In genomic region chr2:104872866-104873688, GRCh38 we compare ENCODE assay signal across 8 cellular contexts. TPM values are rescaled to one million over a fixed set of nuclear protein-coding genes. Genes with fewer than 3 reads are reported as not detected.
A peak's percentile ranks its signal among the peaks of the same experiment; 100 is the strongest.
DNase-seq lines count a peak whose midpoint lies in the region; ATAC-seq and TF ChIP-seq lines count a peak whose summit lies in the region.

No MANE protein-coding gene starts in this region.

- H3K27me3 ChIP-seq in A673 (replicated peaks; ENCODE audit: insufficient read depth, low read depth, low read length, poor library complexity), result peaks cover 50% of the 10 kb centered on the region
- peaks cover 7% of the 10 kb centered on the region for H3K27me3 ChIP-seq in GM06990 (replicated peaks; ENCODE audit: control insufficient read depth, insufficient read depth, low read length)
- H3K27me3 ChIP-seq in gastroesophageal sphincter, result peaks cover 93% of the 10 kb centered on the region
- H3K27me3 ChIP-seq in neuron (ENCODE audit: insufficient read depth, low read length), result no peaks in the 10 kb centered on the region

- H3K4me1 Mint-ChIP-seq in activated CD8-positive, alpha-beta T cell treated with anti-CD3 and anti-CD28 coated beads, Interleukin-2, amount 10 ng/mL, durations not matched to agents 7 days and 5 days (ENCODE audit: low read depth), result peaks cover 11% of the 10 kb centered on the region

- POLR2A ChIA-PET in A673 (lab: Charles Lee; ENCODE audit: low non-redundant PET), result no interaction called here
- POLR2A ChIA-PET in activated CD8-positive, alpha-beta T cell treated with anti-CD3 and anti-CD28 coated beads, Interleukin-2, amount 10 ng/mL, durations not matched to agents 7 days and 5 days (lab: Charles Lee), result no interaction called here

- TF ChIP-seq POLR2A in gastroesophageal sphincter (IDR thresholded peaks at IDR 0.05), result no peak

- DNase-seq in A673 (ENCODE audit: low spot score) (peak; percentile 84), GM06990 (ENCODE audit: extremely low read depth, insufficient read length) (no peak), NAMALWA (ENCODE audit: low spot score) (peak; percentile 52), SKM-1 treated with dmso at 0.1 percent for 144 hours (lab: John Stamatoyannopoulos, UW; ENCODE audit: unreplicated experiment) (no peak)
- DNase-seq in activated CD8-positive, alpha-beta T cell treated with anti-CD3 and anti-CD28 coated beads, Interleukin-2, amount 10 ng/mL, durations not matched to agents 7 days and 5 days, result peak; percentile 71

- peak; percentile 79 for TF ChIP-seq CTCF in A673 (conservative IDR thresholded peaks at IDR 0.05; ENCODE audit: low read depth, low read length)
- peak; percentile 77 for TF ChIP-seq CTCF in GM06990 (IDR thresholded peaks at IDR 0.05; ENCODE audit: insufficient read depth, low read length, poor library complexity, severe bottlenecking)
- TF ChIP-seq CTCF in gastroesophageal sphincter (IDR thresholded peaks at IDR 0.05), result peak in 2 of 4 experiments; percentile 36 to 57

- CTCF ChIA-PET in A673 (lab: Charles Lee), result interaction anchor here (0.8 kb wide), 1 partner anchor 24 kb away, joined by 3 read pairs; no protein-coding TSS in a partner anchor
- CTCF ChIA-PET in activated CD8-positive, alpha-beta T cell treated with anti-CD3 and anti-CD28 coated beads, Interleukin-2, amount 10 ng/mL, durations not matched to agents 7 days and 5 days (lab: Charles Lee), result interaction anchor here (0.6 to 1.2 kb wide), 4 partner anchors 20 to 1712 kb away, joined by 3 to 5 read pairs (median 4); no protein-coding TSS in a partner anchor

- H3K4me3 Mint-ChIP-seq in activated CD8-positive, alpha-beta T cell treated with anti-CD3 and anti-CD28 coated beads, Interleukin-2, amount 10 ng/mL, durations not matched to agents 7 days and 5 days, result peak overlapping the region; percentile 58

- H3K27ac Mint-ChIP-seq in activated CD8-positive, alpha-beta T cell treated with anti-CD3 and anti-CD28 coated beads, Interleukin-2, amount 10 ng/mL, durations not matched to agents 7 days and 5 days, result no peak overlapping the region

- H3K4me3 ChIP-seq in A673 (ENCODE audit: low read depth, low read length, poor library complexity, severe bottlenecking) (peak overlapping the region; percentile 57), GM06990 (replicated peaks; ENCODE audit: low read depth, low read length) (peak overlapping the region; percentile 53), gastroesophageal sphincter (peak overlapping the region; percentile 29 to 60), neuron (ENCODE audit: low read length) (peak overlapping the region; percentile 83)

- no peaks in the 10 kb centered on the region for H3K36me3 Mint-ChIP-seq in activated CD8-positive, alpha-beta T cell treated with anti-CD3 and anti-CD28 coated beads, Interleukin-2, amount 10 ng/mL, durations not matched to agents 7 days and 5 days (ENCODE audit: low read depth)

- intact Hi-C loops in A673 (cut with micrococcal nuclease; ENCODE audit: unreplicated experiment), result loop anchor here (2.0 to 5.0 kb wide), 2 partner anchors 916 to 1712 kb away; no protein-coding TSS in a partner anchor

- TF ChIP-seq EP300 in gastroesophageal sphincter (IDR thresholded peaks at IDR 0.05), result no peak

- no peaks in the 10 kb centered on the region for H3K4me1 ChIP-seq in A673 (ENCODE audit: insufficient read depth, low read length, poor library complexity, severe bottlenecking)
- H3K4me1 ChIP-seq in gastroesophageal sphincter, result peaks cover 0 to 22% (median 8%) of the 10 kb centered on the region in 3 donors
- peaks cover 22% of the 10 kb centered on the region for H3K4me1 ChIP-seq in neuron (ENCODE audit: insufficient read depth, low read length)

- H3K27ac ChIP-seq in A673 (ENCODE audit: low read depth, low read length, poor library complexity, severe bottlenecking), result no peak overlapping the region
- peak overlapping the region in 1 of 4 donors; percentile 55 for H3K27ac ChIP-seq in gastroesophageal sphincter

- no TSS peak for BruUV-seq in A673 (replicated peaks; lab: Mats Ljungman, UMichigan)

- peaks cover 76% of the 10 kb centered on the region for H3K27me3 Mint-ChIP-seq in activated CD8-positive, alpha-beta T cell treated with anti-CD3 and anti-CD28 coated beads, Interleukin-2, amount 10 ng/mL, durations not matched to agents 7 days and 5 days (ENCODE audit: low read depth)

- H3K36me3 ChIP-seq in A673 (ENCODE audit: insufficient read depth, low read length, poor library complexity, severe bottlenecking) (no peaks in the 10 kb centered on the region), GM06990 (ENCODE audit: control insufficient read depth, insufficient read depth, low read length) (no peaks in the 10 kb centered on the region), gastroesophageal sphincter (no peaks in the 10 kb centered on the region), neuron (ENCODE audit: insufficient read depth, low read length) (peaks cover 1% of the 10 kb centered on the region)

- H3K9me3 ChIP-seq in A673 (ENCODE audit: low read depth, low read length, poor library complexity, severe bottlenecking) (no peaks in the 10 kb centered on the region), gastroesophageal sphincter (no peaks in the 10 kb centered on the region), neuron (ENCODE audit: low read length) (no peaks in the 10 kb centered on the region)

- H3K9me3 Mint-ChIP-seq in activated CD8-positive, alpha-beta T cell treated with anti-CD3 and anti-CD28 coated beads, Interleukin-2, amount 10 ng/mL, durations not matched to agents 7 days and 5 days (ENCODE audit: insufficient read depth), result no peaks in the 10 kb centered on the region

- 2 to 12% methylated on average over 7 to 24 of the region's 63 CpGs for WGBS in gastroesophageal sphincter (ENCODE audit: low coverage in 1 of 2), 2 donors

- peak overlapping the region; percentile 57 for H2AFZ ChIP-seq in neuron (ENCODE audit: low read depth, low read length)

- ATAC-seq in HG02623 (IDR thresholded peaks at IDR 0.05; ENCODE audit: unreplicated experiment), result peak; percentile 82
- ATAC-seq in activated CD8-positive, alpha-beta T cell treated with anti-CD3 and anti-CD28 coated beads, Interleukin-2, amount 10 ng/mL, durations not matched to agents 7 days and 5 days, result peak; percentile 84
- peak; percentile 61 for ATAC-seq in gastroesophageal sphincter

RNA-seq across cellular contexts. Expression of gene POU3F3, which starts 19.2 kb away (rescaled TPM):
- total RNA-seq in A673 (2021) (0.13 TPM in 1 of 2 replicates, not detected in the other), gastroesophageal sphincter (10 to 100 TPM in 2 of 4 donors, under 1 TPM in 1, not detected in 1; 0.20 to 25.6 (median 13.5) TPM)
- total RNA-seq in activated CD8-positive, alpha-beta T cell treated with anti-CD3 and anti-CD28 coated beads, Interleukin-2, amount 10 ng/mL, durations not matched to agents 7 days and 5 days, result not detected

Comparison
In these comparisons a context has a peak if more than half of its experiments do, and no peak if none do; other contexts are left out.
1. DNase-seq: peak in A673 (single experiment), NAMALWA (single experiment) and activated CD8-positive, alpha-beta T cell treated with anti-CD3 and anti-CD28 coated beads, Interleukin-2, amount 10 ng/mL, durations not matched to agents 7 days and 5 days (single experiment); none in GM06990 (single experiment) and SKM-1 treated with dmso at 0.1 percent for 144 hours (single experiment).
2. Peak in every context shown above with its lines, with median percentiles within 50 percentile points of each other: H3K4me3 ChIP-seq and ATAC-seq.